ENCODE assay signal across 16 cellular contexts in genomic region chr17:27974531-27975145, GRCh38.
A peak's percentile ranks its signal among the peaks of the same experiment; 100 is the strongest.
DNase-seq lines count a peak whose midpoint lies in the region; ATAC-seq and TF ChIP-seq lines count a peak whose summit lies in the region.
"Had no signal": no experiment of that assay in that cellular context is flagged by ENCODE, and none has a peak within 500 bp of the region (broad histone marks: within the 10 kb centered on the region; RNA-seq: fewer than 3 reads in every experiment).

No MANE protein-coding gene starts in this region.

- H3K36me3 Mint-ChIP-seq in H9 (ENCODE audit: insufficient read depth in 1 of 3, low read depth in 3 of 3) = no peaks in the 10 kb centered on the region
- H3K36me3 Mint-ChIP-seq in endodermal cell (ENCODE audit: low read depth) = no peaks in the 10 kb centered on the region
- H3K36me3 Mint-ChIP-seq: CD8-positive, alpha-beta T cell; T-cell had no signal

- H2BK15ac ChIP-seq in H9 (ENCODE audit: low read depth, low read length) = no peak overlapping the region

- H4K20me1 ChIP-seq in H9 (ENCODE audit: control insufficient read depth, insufficient read depth, insufficient read length) = no peaks in the 10 kb centered on the region

- H3K23ac ChIP-seq in H9 (ENCODE audit: insufficient read length, low read depth, low read length) = no peak overlapping the region
- no peak overlapping the region for H3K23ac ChIP-seq in trophoblast cell (ENCODE audit: low read length)

- no peak overlapping the region for H2BK20ac ChIP-seq in H9 (ENCODE audit: low read depth, low read length, poor library complexity, severe bottlenecking)

- H2AK5ac ChIP-seq in H9 (ENCODE audit: insufficient read length, low read length) = no peak overlapping the region
- no peak overlapping the region for H2AK5ac ChIP-seq in trophoblast cell (ENCODE audit: low read length)

- H3T11ph ChIP-seq in H9 (ENCODE audit: low read length) = no peak overlapping the region

- no peak overlapping the region for H3K4me3 Mint-ChIP-seq in H9
- no peak overlapping the region for H3K4me3 Mint-ChIP-seq in endodermal cell
- H3K4me3 Mint-ChIP-seq: CD8-positive, alpha-beta T cell; T-cell had no signal

- no peak overlapping the region for H3K27ac ChIP-seq in H9 (ENCODE audit: insufficient read length, low read depth, low read length)
- peak overlapping the region; percentile 50 for H3K27ac ChIP-seq in RWPE2 (ENCODE audit: poor library complexity, severe bottlenecking)
- no peak overlapping the region for H3K27ac ChIP-seq in endodermal cell (ENCODE audit: low read depth, low read length)
- H3K27ac ChIP-seq in trophoblast cell (ENCODE audit: low read depth, low read length) = no peak overlapping the region
- H3K27ac ChIP-seq: HL-60 had no signal

- ATAC-seq in RWPE2 (ENCODE audit: low read depth) (peak; percentile 22; the same call in 1 of the 3 replicates), HG02759 (IDR thresholded peaks at IDR 0.05; ENCODE audit: unreplicated experiment) (no peak), HG03280 (IDR thresholded peaks at IDR 0.05; ENCODE audit: unreplicated experiment) (no peak)
- ATAC-seq: CD8-positive, alpha-beta T cell; T-cell had no signal

- H3K9ac ChIP-seq in H9 (ENCODE audit: extremely low read depth, insufficient read length, low read length) (no peak overlapping the region), endodermal cell (ENCODE audit: extremely low read depth, low read length, poor library complexity, severe bottlenecking) (no peak overlapping the region), trophoblast cell (ENCODE audit: low read length) (no peak overlapping the region)

- TF ChIP-seq CTCF in H9 (conservative IDR thresholded peaks at IDR 0.05) (no peak), RWPE2 (IDR thresholded peaks at IDR 0.05; ENCODE audit: poor library complexity, severe bottlenecking) (no peak), endodermal cell (conservative IDR thresholded peaks at IDR 0.05) (no peak)

- no peak overlapping the region for H4K8ac ChIP-seq in H9 (replicated peaks; ENCODE audit: insufficient read length, low read depth, low read length)
- H4K8ac ChIP-seq in trophoblast cell (ENCODE audit: low read depth, low read length) = no peak overlapping the region

- no peak overlapping the region for H3K4me3 ChIP-seq in RWPE2 (ENCODE audit: severe bottlenecking)
- no peak overlapping the region for H3K4me3 ChIP-seq in endodermal cell (ENCODE audit: low read length)
- H3K4me3 ChIP-seq in trophoblast cell (ENCODE audit: low read depth, low read length) = no peak overlapping the region
- H3K4me3 ChIP-seq: MG63 had no signal

- H4K91ac ChIP-seq in H9 (ENCODE audit: insufficient read length, low read depth, low read length) (no peak overlapping the region), trophoblast cell (ENCODE audit: low read depth, low read length) (no peak overlapping the region)

- no peak overlapping the region for H3K56ac ChIP-seq in H9 (ENCODE audit: insufficient read length, low read depth, low read length)

- no peaks in the 10 kb centered on the region for H3K79me1 ChIP-seq in H9 (ENCODE audit: insufficient read depth, low read depth, low read length, poor library complexity, severe bottlenecking)
- no peaks in the 10 kb centered on the region for H3K79me1 ChIP-seq in trophoblast cell (ENCODE audit: low read length)

- H3K36me3 ChIP-seq in RWPE2 (ENCODE audit: low read depth) (no peaks in the 10 kb centered on the region), endodermal cell (ENCODE audit: control insufficient read depth, insufficient read depth, low read length) (no peaks in the 10 kb centered on the region), trophoblast cell (ENCODE audit: control insufficient read depth in 1 of 2, insufficient read depth in 2 of 2, low read length in 2 of 2) (no peaks in the 10 kb centered on the region)
- H3K36me3 ChIP-seq: MG63 had no signal

- no peak overlapping the region for H3K14ac ChIP-seq in H9 (ENCODE audit: insufficient read depth, low read length)
- no peak overlapping the region for H3K14ac ChIP-seq in trophoblast cell (ENCODE audit: low read length)

- H3K4ac ChIP-seq in H9 (ENCODE audit: low read depth, low read length) (no peak overlapping the region), trophoblast cell (ENCODE audit: low read depth, low read length) (no peak overlapping the region)

- H3K27me3 Mint-ChIP-seq in H9 (ENCODE audit: low read depth) (peaks cover 2% of the 10 kb centered on the region), endodermal cell (ENCODE audit: insufficient read depth) (peaks cover 9% of the 10 kb centered on the region)

- H3K4me2 ChIP-seq in H9 (ENCODE audit: insufficient read depth, insufficient read length, low read length) (no peak overlapping the region), trophoblast cell (ENCODE audit: low read length) (no peak overlapping the region)

- H2BK5ac ChIP-seq in H9 (ENCODE audit: insufficient read length, low read length) (no peak overlapping the region), trophoblast cell (ENCODE audit: low read depth, low read length, poor library complexity) (no peak overlapping the region)

- no peak overlapping the region for H2BK120ac ChIP-seq in H9 (ENCODE audit: low read depth, low read length, poor library complexity, severe bottlenecking)
- no peak overlapping the region for H2BK120ac ChIP-seq in trophoblast cell (ENCODE audit: insufficient read depth, low read length, poor library complexity)

- no peak overlapping the region for H2AFZ ChIP-seq in H9 (ENCODE audit: low read length)
- H2AFZ ChIP-seq in trophoblast cell (ENCODE audit: insufficient read depth, low read length, poor library complexity) = no peak overlapping the region

- H2BK12ac ChIP-seq in H9 (ENCODE audit: insufficient read length, low read depth, low read length) = no peak overlapping the region
- no peak overlapping the region for H2BK12ac ChIP-seq in trophoblast cell (ENCODE audit: low read length)

- DNase-seq in H9 = no peak
- DNase-seq in RWPE2 (ENCODE audit: low spot score) = no peak
- peak; percentile 48 for DNase-seq in endodermal cell
- no peak for DNase-seq in trophoblast cell
- no peak for DNase-seq in occipital lobe (lab: John Stamatoyannopoulos, UW)
- DNase-seq: CD8-positive, alpha-beta T cell; KG1; NCI-H1105; NCI-H187; NCI-H2171; NCI-H510A; T-cell had no signal

- H3K18ac ChIP-seq in H9 (ENCODE audit: insufficient read length, low read depth, low read length) (peak overlapping the region; percentile 43), trophoblast cell (ENCODE audit: low read length) (peak overlapping the region; percentile 25)

- no peak overlapping the region for H3K27ac Mint-ChIP-seq in H9
- H3K27ac Mint-ChIP-seq in endodermal cell = no peak overlapping the region
- H3K27ac Mint-ChIP-seq: CD8-positive, alpha-beta T cell; T-cell had no signal

- H3K9me3 Mint-ChIP-seq in H9 (no peaks in the 10 kb centered on the region), endodermal cell (no peaks in the 10 kb centered on the region)
- H3K9me3 Mint-ChIP-seq: T-cell had no signal

- H4K12ac ChIP-seq in trophoblast cell (ENCODE audit: low read depth, low read length) = no peak overlapping the region

- peaks cover 10 to 17% of the 10 kb centered on the region in 2 experiments; a peak in 3 of 4 replicates for H3K4me1 Mint-ChIP-seq in H9
- H3K4me1 Mint-ChIP-seq in endodermal cell = peaks cover 16% of the 10 kb centered on the region
- H3K4me1 Mint-ChIP-seq: T-cell had no signal

- no peak overlapping the region for H4K5ac ChIP-seq in H9 (ENCODE audit: insufficient read length, low read depth, low read length)

- H3K4me1 ChIP-seq in H9 (ENCODE audit: insufficient read depth, low read length) (no peaks in the 10 kb centered on the region), RWPE2 (ENCODE audit: insufficient read depth, poor library complexity, severe bottlenecking) (peaks cover 19% of the 10 kb centered on the region), endodermal cell (ENCODE audit: control insufficient read depth, insufficient read depth, low read length) (no peaks in the 10 kb centered on the region), trophoblast cell (ENCODE audit: control insufficient read depth in 1 of 2, insufficient read depth in 2 of 2, low read length in 2 of 2) (peaks cover 0 to 10% of the 10 kb centered on the region in 2 experiments)

- H3K23me2 ChIP-seq in H9 (ENCODE audit: insufficient read length, low read depth, low read length, poor library complexity, severe bottlenecking) = no peaks in the 10 kb centered on the region

- WGBS in H9 (ENCODE audit: extremely low coverage, insufficient read length, low lambda C conversion rate) = no CpG with 5 or more reads among the region's 6 CpGs
- 78 to 86% methylated on average over 6 of the region's 6 CpGs for WGBS in endodermal cell (ENCODE audit: insufficient coverage in 1 of 2, insufficient read length in 1 of 2), 2 experiments
- no CpG with 5 or more reads among the region's 6 CpGs for WGBS in trophoblast cell (ENCODE audit: extremely low coverage, insufficient coverage, insufficient read length)

- no peaks in the 10 kb centered on the region for H3K9me3 ChIP-seq in H9 (ENCODE audit: control insufficient read depth, low read depth, low read length)
- no peaks in the 10 kb centered on the region for H3K9me3 ChIP-seq in RWPE2 (ENCODE audit: severe bottlenecking)
- H3K9me3 ChIP-seq in endodermal cell (ENCODE audit: control insufficient read depth, low read length) = no peaks in the 10 kb centered on the region
- no peaks in the 10 kb centered on the region for H3K9me3 ChIP-seq in trophoblast cell (ENCODE audit: insufficient read depth, low read depth, low read length)
- H3K9me3 ChIP-seq: MG63 had no signal

- H3K27me3 ChIP-seq in H9 (ENCODE audit: insufficient read depth, low read length) (no peaks in the 10 kb centered on the region), RWPE2 (ENCODE audit: insufficient read depth, poor library complexity, severe bottlenecking) (no peaks in the 10 kb centered on the region), endodermal cell (ENCODE audit: control insufficient read depth, insufficient read depth, low read length, poor library complexity, severe bottlenecking) (no peaks in the 10 kb centered on the region), trophoblast cell (ENCODE audit: insufficient read depth, low read length) (no peaks in the 10 kb centered on the region)
- H3K27me3 ChIP-seq: MG63 had no signal

- H3K79me2 ChIP-seq in H9 (ENCODE audit: insufficient read depth, low read length) (no peaks in the 10 kb centered on the region), trophoblast cell (ENCODE audit: control insufficient read depth, insufficient read depth, low read length, poor library complexity) (no peaks in the 10 kb centered on the region)
